Comparison of ENCODE assay signal across 15 cellular contexts in the genomic region with DNA sequence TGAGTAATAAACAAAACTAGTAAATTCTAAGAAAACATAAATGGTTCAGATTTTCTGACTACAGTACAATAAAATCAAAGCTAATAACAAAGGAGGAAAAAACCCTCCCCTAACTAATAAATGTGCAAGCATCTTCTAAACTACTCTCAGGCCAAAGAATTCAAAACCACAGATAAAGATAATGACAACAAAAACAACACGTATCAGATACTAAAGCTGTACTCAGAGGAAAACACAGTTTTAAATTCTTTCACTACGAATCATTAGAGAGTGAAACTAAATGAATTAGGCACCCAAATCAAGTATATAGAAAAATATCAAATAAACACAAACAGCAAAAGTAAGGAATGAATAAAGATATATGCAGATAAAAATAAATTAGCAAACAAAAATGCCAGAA.
"Had no signal": no experiment of that assay in that cellular context is flagged by ENCODE, and none has a peak within 500 bp of the region (broad histone marks: within the 10 kb centered on the region; RNA-seq: fewer than 3 reads in every experiment).

No MANE protein-coding gene starts in this region.

- ATAC-seq: activated CD8-positive, alpha-beta T cell treated with anti-CD3 and anti-CD28 coated beads, Interleukin-2, amount 10 ng/mL, durations not matched to agents 7 days and 5 days; left colon; pancreas had no signal

- DNase-seq: activated CD4-positive, alpha-beta T cell treated with anti-CD3 and anti-CD28 coated beads for 4 hours; activated CD8-positive, alpha-beta memory T cell treated with anti-CD3 and anti-CD28 coated beads, Interleukin-2, amount 50 U/mL, for 48 hours; activated CD8-positive, alpha-beta T cell treated with anti-CD3 and anti-CD28 coated beads, Interleukin-2, amount 10 ng/mL, durations not matched to agents 7 days and 5 days; activated naive CD4-positive, alpha-beta T cell treated with anti-CD3 and anti-CD28 coated beads for 36 hours; adrenal gland; effector CD4-positive, alpha-beta T cell; immature natural killer cell; left colon; pancreas; retina; stimulated activated CD4-positive, alpha-beta T cell treated with anti-CD3 and anti-CD28 coated beads, Interleukin-4, amount 100 ng/mL, for 4 hours; stomach; T-helper 9 cell had no signal

- H3K36me3 ChIP-seq: adrenal gland, pancreas, stomach had no signal

- H3K4me1 Mint-ChIP-seq: immature natural killer cell had no signal

- H3K4me3 Mint-ChIP-seq: activated CD8-positive, alpha-beta T cell treated with anti-CD3 and anti-CD28 coated beads, Interleukin-2, amount 10 ng/mL, durations not matched to agents 7 days and 5 days; activated naive CD4-positive, alpha-beta T cell treated with anti-CD3 and anti-CD28 coated beads for 36 hours; immature natural killer cell; neural crest cell had no signal

- H3K36me3 Mint-ChIP-seq: immature natural killer cell had no signal

- H3K27me3 ChIP-seq: adrenal gland, pancreas had no signal

- H3K27ac Mint-ChIP-seq: activated CD8-positive, alpha-beta T cell treated with anti-CD3 and anti-CD28 coated beads, Interleukin-2, amount 10 ng/mL, durations not matched to agents 7 days and 5 days; activated naive CD4-positive, alpha-beta T cell treated with anti-CD3 and anti-CD28 coated beads for 36 hours; immature natural killer cell had no signal

- H3K27ac ChIP-seq: adrenal gland, pancreas, stomach, VCaP had no signal

- H3K9me3 Mint-ChIP-seq: immature natural killer cell, neural crest cell had no signal

- H3K4me3 ChIP-seq: adrenal gland, pancreas, stomach had no signal
